1 cellular context compared by ENCODE assay signal in genomic region chr3:40192628-40193027, GRCh38.
TF ChIP-seq lines count a peak whose summit lies in the region.

No MANE protein-coding gene starts in this region.

TF ChIP-seq in endothelial cell of umbilical vein, 7 proteins besides CTCF, POLR2A, EP300 and RAD21:
- TF ChIP-seq FOS (IDR thresholded peaks at IDR 0.05; ENCODE audit: borderline replicate concordance, insufficient read depth, low read length) (no peak), MYC (IDR thresholded peaks at IDR 0.05; ENCODE audit: low read depth, low read length) (no peak), EZH2 (IDR thresholded peaks at IDR 0.05; ENCODE audit: borderline replicate concordance, low read depth, low read length, severe bottlenecking) (no peak), MAX (IDR thresholded peaks at IDR 0.05; ENCODE audit: insufficient read depth, insufficient read length) (no peak), JUN (IDR thresholded peaks at IDR 0.05; ENCODE audit: borderline replicate concordance, insufficient read depth, insufficient read length, low read depth) (no peak), GATA2 (IDR thresholded peaks at IDR 0.05; ENCODE audit: insufficient read depth, insufficient read length, low read depth, low read length) (no peak), POLR2AphosphoS5 (IDR thresholded peaks at IDR 0.05; ENCODE audit: insufficient read depth, low read depth, low read length) (no peak)
